ENCODE assay signal across 2 cellular contexts in genomic region chr2:33005057-33005456, GRCh38.
TF ChIP-seq lines count a peak whose summit lies in the region.

No MANE protein-coding gene starts in this region.

TF ChIP-seq in liver, 16 proteins besides CTCF, POLR2A, EP300 and RAD21 (continued from another document):
- peak; percentile 69 to 91 for TF ChIP-seq RXRA (IDR thresholded peaks at IDR 0.05)
- TF ChIP-seq SP1 (IDR thresholded peaks at IDR 0.05): peak; percentile 67
- TF ChIP-seq FOXA1 (IDR thresholded peaks at IDR 0.05): peak; percentile 25
- TF ChIP-seq EGR1 (IDR thresholded peaks at IDR 0.05; ENCODE audit: low read depth in 2 of 2): no peak
- TF ChIP-seq NR2F2 (IDR thresholded peaks at IDR 0.05): no peak
- TF ChIP-seq REST (IDR thresholded peaks at IDR 0.05): peak; percentile 46
- TF ChIP-seq ZBTB33 (IDR thresholded peaks at IDR 0.05): peak; percentile 53
- peak; percentile 19 for TF ChIP-seq HNF4G (IDR thresholded peaks at IDR 0.05)
- TF ChIP-seq MAX (IDR thresholded peaks at IDR 0.05): peak; percentile 60
- peak in 1 of 2 donors; percentile 74 for TF ChIP-seq JUND (IDR thresholded peaks at IDR 0.05)
- TF ChIP-seq ATF3 (IDR thresholded peaks at IDR 0.05): no peak
- TF ChIP-seq HNF4A (conservative IDR thresholded peaks at IDR 0.05): peak; percentile 75 to 78
- peak; percentile 54 for TF ChIP-seq FOXA2 (IDR thresholded peaks at IDR 0.05)
- TF ChIP-seq YY1 (IDR thresholded peaks at IDR 0.05): peak; percentile 93

TF ChIP-seq in HepG2, 621 proteins besides CTCF, POLR2A, EP300 and RAD21:
- TF ChIP-seq AHDC1 (CRISPR knock-in tag; IDR thresholded peaks at IDR 0.05; ENCODE audit: borderline replicate concordance) (no peak), HNRNPH1 (optimal IDR thresholded peaks at IDR 0.05; ENCODE audit: low read depth, low read length) (no peak), PHF21A (CRISPR knock-in tag; IDR thresholded peaks at IDR 0.05) (no peak), ZNF121 (CRISPR knock-in tag; IDR thresholded peaks at IDR 0.05) (no peak), MXI1 (IDR thresholded peaks at IDR 0.05; ENCODE audit: borderline replicate concordance, low read depth, low read length) (no peak), ZNF672 (CRISPR knock-in tag; IDR thresholded peaks at IDR 0.05) (no peak), SIX1 (CRISPR knock-in tag; IDR thresholded peaks at IDR 0.05; ENCODE audit: borderline replicate concordance) (no peak), ZFP62 (CRISPR knock-in tag; IDR thresholded peaks at IDR 0.05) (no peak), ZSCAN21 (CRISPR knock-in tag; IDR thresholded peaks at IDR 0.05; ENCODE audit: borderline replicate concordance) (no peak), ZNF354B (CRISPR knock-in tag; IDR thresholded peaks at IDR 0.05) (no peak), ZNF7 (CRISPR knock-in tag; IDR thresholded peaks at IDR 0.05) (no peak), ZBTB43 (CRISPR knock-in tag; conservative IDR thresholded peaks at IDR 0.05) (no peak), ZBTB4 (CRISPR knock-in tag; IDR thresholded peaks at IDR 0.05; ENCODE audit: borderline replicate concordance) (no peak), HNRNPL (IDR thresholded peaks at IDR 0.05; ENCODE audit: low read depth, low read length) (no peak), TCF7L2 (IDR thresholded peaks at IDR 0.05; ENCODE audit: low read depth, low read length) (no peak), ZNF777 (CRISPR knock-in tag; IDR thresholded peaks at IDR 0.05) (no peak), BORCS8-MEF2B (CRISPR knock-in tag; IDR thresholded peaks at IDR 0.05) (no peak)
TF ChIP-seq in HepG2: peak in this region for 0.
